Comparison of ENCODE assay signal across 1 cellular context in the genomic region with DNA sequence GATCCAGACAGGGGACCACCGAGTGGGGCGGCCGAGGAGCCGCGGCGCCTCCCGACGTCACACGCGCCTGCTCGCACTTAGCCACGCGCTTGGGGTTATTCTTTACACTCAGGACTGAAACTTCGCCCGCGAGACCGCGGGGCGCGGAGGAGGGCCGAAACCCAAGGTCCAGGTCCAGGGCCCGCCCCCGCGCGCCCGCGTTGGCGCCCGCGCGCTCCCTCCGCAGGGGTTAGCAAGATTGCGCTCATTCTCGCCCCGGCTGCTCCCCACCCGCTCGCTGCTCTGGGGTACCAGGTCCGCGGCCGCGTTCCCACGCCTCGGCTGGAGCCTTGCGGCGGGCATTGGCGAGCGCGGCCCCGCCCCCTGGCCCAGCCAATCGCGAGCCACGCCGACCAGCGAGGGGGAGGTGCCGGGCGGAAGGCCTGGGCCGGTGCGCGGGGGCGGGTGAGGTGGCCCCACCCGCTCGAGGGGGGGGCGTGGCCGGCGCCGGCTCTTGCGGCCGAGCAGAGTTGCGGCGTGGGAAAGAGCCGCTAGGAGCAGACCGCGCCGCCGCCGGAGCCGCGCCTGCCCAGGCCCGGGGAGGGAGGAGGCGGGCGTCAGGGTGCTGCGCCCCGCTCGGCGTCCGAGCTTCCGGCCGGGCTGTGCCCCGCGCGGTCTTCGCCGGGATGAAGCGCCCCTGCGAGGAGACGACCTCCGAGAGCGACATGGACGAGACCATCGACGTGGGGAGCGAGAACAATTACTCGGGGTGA.
TF ChIP-seq lines count a peak whose summit lies in the region.

A gene (plus strand): TSS at position 521 of the 752 bp plus-strand sequence. CDS start 145 bp downstream, at position 666.

TF ChIP-seq in HepG2, 621 proteins besides CTCF, POLR2A, EP300 and RAD21 (continued from another document and continues in another):
- TF ChIP-seq, protein P1, sequence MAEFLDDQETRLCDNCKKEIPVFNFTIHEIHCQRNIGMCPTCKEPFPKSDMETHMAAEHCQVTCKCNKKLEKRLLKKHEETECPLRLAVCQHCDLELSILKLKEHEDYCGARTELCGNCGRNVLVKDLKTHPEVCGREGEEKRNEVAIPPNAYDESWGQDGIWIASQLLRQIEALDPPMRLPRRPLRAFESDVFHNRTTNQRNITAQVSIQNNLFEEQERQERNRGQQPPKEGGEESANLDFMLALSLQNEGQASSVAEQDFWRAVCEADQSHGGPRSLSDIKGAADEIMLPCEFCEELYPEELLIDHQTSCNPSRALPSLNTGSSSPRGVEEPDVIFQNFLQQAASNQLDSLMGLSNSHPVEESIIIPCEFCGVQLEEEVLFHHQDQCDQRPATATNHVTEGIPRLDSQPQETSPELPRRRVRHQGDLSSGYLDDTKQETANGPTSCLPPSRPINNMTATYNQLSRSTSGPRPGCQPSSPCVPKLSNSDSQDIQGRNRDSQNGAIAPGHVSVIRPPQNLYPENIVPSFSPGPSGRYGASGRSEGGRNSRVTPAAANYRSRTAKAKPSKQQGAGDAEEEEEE (CRISPR knock-in tag; IDR thresholded peaks at IDR 0.05; ENCODE audit: borderline replicate concordance), result 0 out of 2 replicates have a peak, but pooled peaks have one; percentile 38
- peak; percentile 70 for TF ChIP-seq NFYB (CRISPR knock-in tag; IDR thresholded peaks at IDR 0.05)
- no peak for TF ChIP-seq JARID2 (CRISPR knock-in tag; IDR thresholded peaks at IDR 0.05; ENCODE audit: insufficient replicate concordance)
- TF ChIP-seq ZFP62 (CRISPR knock-in tag; IDR thresholded peaks at IDR 0.05), result no peak
- TF ChIP-seq DPF2 (CRISPR knock-in tag; IDR thresholded peaks at IDR 0.05; ENCODE audit: borderline replicate concordance, low read depth), result no peak
- no peak for TF ChIP-seq EHMT2 (IDR thresholded peaks at IDR 0.05; ENCODE audit: borderline replicate concordance, low read depth, low read length)
- TF ChIP-seq, protein P2, sequence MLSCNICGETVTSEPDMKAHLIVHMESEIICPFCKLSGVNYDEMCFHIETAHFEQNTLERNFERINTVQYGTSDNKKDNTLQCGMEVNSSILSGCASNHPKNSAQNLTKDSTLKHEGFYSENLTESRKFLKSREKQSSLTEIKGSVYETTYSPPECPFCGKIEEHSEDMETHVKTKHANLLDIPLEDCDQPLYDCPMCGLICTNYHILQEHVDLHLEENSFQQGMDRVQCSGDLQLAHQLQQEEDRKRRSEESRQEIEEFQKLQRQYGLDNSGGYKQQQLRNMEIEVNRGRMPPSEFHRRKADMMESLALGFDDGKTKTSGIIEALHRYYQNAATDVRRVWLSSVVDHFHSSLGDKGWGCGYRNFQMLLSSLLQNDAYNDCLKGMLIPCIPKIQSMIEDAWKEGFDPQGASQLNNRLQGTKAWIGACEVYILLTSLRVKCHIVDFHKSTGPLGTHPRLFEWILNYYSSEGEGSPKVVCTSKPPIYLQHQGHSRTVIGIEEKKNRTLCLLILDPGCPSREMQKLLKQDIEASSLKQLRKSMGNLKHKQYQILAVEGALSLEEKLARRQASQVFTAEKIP (CRISPR knock-in tag; IDR thresholded peaks at IDR 0.05; ENCODE audit: borderline replicate concordance), result no peak
- TF ChIP-seq TCF7 (IDR thresholded peaks at IDR 0.05; ENCODE audit: low read depth), result no peak
- no peak; the same call in 1 of the 2 replicates for TF ChIP-seq GATAD1 (CRISPR knock-in tag; IDR thresholded peaks at IDR 0.05)
- TF ChIP-seq FOXK2 (IDR thresholded peaks at IDR 0.05), result no peak
- TF ChIP-seq SALL1 (CRISPR knock-in tag; IDR thresholded peaks at IDR 0.05), result peak; percentile 90
- no peak for TF ChIP-seq ZNF839 (CRISPR knock-in tag; IDR thresholded peaks at IDR 0.05; ENCODE audit: borderline replicate concordance)
- TF ChIP-seq, protein P3, sequence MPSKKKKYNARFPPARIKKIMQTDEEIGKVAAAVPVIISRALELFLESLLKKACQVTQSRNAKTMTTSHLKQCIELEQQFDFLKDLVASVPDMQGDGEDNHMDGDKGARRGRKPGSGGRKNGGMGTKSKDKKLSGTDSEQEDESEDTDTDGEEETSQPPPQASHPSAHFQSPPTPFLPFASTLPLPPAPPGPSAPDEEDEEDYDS (CRISPR knock-in tag; IDR thresholded peaks at IDR 0.05), result peak; percentile 48; the same call in 1 of the 2 replicates
- TF ChIP-seq ZNF484 (CRISPR knock-in tag; IDR thresholded peaks at IDR 0.05; ENCODE audit: borderline replicate concordance, low read depth), result no peak
- no peak; the same call in 1 of the 2 replicates for TF ChIP-seq EED (CRISPR knock-in tag; IDR thresholded peaks at IDR 0.05)
- no peak for TF ChIP-seq TBP (CRISPR knock-in tag; IDR thresholded peaks at IDR 0.05)
- TF ChIP-seq HMG20B (CRISPR knock-in tag; conservative IDR thresholded peaks at IDR 0.05), result no peak
- TF ChIP-seq, protein P4, sequence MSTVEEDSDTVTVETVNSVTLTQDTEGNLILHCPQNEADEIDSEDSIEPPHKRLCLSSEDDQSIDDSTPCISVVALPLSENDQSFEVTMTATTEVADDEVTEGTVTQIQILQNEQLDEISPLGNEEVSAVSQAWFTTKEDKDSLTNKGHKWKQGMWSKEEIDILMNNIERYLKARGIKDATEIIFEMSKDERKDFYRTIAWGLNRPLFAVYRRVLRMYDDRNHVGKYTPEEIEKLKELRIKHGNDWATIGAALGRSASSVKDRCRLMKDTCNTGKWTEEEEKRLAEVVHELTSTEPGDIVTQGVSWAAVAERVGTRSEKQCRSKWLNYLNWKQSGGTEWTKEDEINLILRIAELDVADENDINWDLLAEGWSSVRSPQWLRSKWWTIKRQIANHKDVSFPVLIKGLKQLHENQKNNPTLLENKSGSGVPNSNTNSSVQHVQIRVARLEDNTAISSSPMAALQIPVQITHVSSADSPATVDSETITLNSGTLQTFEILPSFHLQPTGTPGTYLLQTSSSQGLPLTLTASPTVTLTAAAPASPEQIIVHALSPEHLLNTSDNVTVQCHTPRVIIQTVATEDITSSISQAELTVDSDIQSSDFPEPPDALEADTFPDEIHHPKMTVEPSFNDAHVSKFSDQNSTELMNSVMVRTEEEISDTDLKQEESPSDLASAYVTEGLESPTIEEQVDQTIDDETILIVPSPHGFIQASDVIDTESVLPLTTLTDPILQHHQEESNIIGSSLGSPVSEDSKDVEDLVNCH (CRISPR knock-in tag; IDR thresholded peaks at IDR 0.05), result no peak
- no peak for TF ChIP-seq ZNF615 (CRISPR knock-in tag; IDR thresholded peaks at IDR 0.05; ENCODE audit: borderline replicate concordance)
- TF ChIP-seq MXI1 (IDR thresholded peaks at IDR 0.05; ENCODE audit: borderline replicate concordance, low read depth, low read length), result peak; percentile 80; the same call in 2 of the 3 replicates
- TF ChIP-seq, protein P5, sequence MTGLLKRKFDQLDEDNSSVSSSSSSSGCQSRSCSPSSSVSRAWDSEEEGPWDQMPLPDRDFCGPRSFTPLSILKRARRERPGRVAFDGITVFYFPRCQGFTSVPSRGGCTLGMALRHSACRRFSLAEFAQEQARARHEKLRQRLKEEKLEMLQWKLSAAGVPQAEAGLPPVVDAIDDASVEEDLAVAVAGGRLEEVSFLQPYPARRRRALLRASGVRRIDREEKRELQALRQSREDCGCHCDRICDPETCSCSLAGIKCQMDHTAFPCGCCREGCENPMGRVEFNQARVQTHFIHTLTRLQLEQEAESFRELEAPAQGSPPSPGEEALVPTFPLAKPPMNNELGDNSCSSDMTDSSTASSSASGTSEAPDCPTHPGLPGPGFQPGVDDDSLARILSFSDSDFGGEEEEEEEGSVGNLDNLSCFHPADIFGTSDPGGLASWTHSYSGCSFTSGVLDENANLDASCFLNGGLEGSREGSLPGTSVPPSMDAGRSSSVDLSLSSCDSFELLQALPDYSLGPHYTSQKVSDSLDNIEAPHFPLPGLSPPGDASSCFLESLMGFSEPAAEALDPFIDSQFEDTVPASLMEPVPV (CRISPR knock-in tag; IDR thresholded peaks at IDR 0.05), result no peak
- TF ChIP-seq, protein P6, sequence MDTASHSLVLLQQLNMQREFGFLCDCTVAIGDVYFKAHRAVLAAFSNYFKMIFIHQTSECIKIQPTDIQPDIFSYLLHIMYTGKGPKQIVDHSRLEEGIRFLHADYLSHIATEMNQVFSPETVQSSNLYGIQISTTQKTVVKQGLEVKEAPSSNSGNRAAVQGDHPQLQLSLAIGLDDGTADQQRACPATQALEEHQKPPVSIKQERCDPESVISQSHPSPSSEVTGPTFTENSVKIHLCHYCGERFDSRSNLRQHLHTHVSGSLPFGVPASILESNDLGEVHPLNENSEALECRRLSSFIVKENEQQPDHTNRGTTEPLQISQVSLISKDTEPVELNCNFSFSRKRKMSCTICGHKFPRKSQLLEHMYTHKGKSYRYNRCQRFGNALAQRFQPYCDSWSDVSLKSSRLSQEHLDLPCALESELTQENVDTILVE (CRISPR knock-in tag; IDR thresholded peaks at IDR 0.05), result no peak
- TF ChIP-seq ZNF431 (CRISPR knock-in tag; IDR thresholded peaks at IDR 0.05; ENCODE audit: borderline replicate concordance, low read depth), result peak; percentile 55; the same call in 1 of the 2 replicates
- no peak for TF ChIP-seq AHR (CRISPR knock-in tag; IDR thresholded peaks at IDR 0.05)
- TF ChIP-seq, protein P7, sequence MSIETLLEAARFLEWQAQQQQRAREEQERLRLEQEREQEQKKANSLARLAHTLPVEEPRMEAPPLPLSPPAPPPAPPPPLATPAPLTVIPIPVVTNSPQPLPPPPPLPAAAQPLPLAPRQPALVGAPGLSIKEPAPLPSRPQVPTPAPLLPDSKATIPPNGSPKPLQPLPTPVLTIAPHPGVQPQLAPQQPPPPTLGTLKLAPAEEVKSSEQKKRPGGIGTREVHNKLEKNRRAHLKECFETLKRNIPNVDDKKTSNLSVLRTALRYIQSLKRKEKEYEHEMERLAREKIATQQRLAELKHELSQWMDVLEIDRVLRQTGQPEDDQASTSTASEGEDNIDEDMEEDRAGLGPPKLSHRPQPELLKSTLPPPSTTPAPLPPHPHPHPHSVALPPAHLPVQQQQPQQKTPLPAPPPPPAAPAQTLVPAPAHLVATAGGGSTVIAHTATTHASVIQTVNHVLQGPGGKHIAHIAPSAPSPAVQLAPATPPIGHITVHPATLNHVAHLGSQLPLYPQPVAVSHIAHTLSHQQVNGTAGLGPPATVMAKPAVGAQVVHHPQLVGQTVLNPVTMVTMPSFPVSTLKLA (IDR thresholded peaks at IDR 0.05), result no peak
- peak; percentile 53 for TF ChIP-seq ZFY (CRISPR knock-in tag; IDR thresholded peaks at IDR 0.05)
- no peak for TF ChIP-seq NFIC (IDR thresholded peaks at IDR 0.05; ENCODE audit: low read length)
- TF ChIP-seq ZBTB3 (CRISPR knock-in tag; IDR thresholded peaks at IDR 0.05; ENCODE audit: borderline replicate concordance, low read depth), result 0 out of 2 replicates have a peak, but pooled peaks have one; percentile 53
- TF ChIP-seq SP4 (CRISPR knock-in tag; IDR thresholded peaks at IDR 0.05), result peak; percentile 91
- TF ChIP-seq PTBP1 (IDR thresholded peaks at IDR 0.05; ENCODE audit: low read depth, low read length, poor library complexity, severe bottlenecking), result peak; percentile 86
- TF ChIP-seq, protein P8, sequence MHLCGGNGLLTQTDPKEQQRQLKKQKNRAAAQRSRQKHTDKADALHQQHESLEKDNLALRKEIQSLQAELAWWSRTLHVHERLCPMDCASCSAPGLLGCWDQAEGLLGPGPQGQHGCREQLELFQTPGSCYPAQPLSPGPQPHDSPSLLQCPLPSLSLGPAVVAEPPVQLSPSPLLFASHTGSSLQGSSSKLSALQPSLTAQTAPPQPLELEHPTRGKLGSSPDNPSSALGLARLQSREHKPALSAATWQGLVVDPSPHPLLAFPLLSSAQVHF (CRISPR knock-in tag; IDR thresholded peaks at IDR 0.05), result peak; percentile 39; the same call in 1 of the 2 replicates
- no peak for TF ChIP-seq MAFG (CRISPR knock-in tag; IDR thresholded peaks at IDR 0.05)
- TF ChIP-seq, protein P9, sequence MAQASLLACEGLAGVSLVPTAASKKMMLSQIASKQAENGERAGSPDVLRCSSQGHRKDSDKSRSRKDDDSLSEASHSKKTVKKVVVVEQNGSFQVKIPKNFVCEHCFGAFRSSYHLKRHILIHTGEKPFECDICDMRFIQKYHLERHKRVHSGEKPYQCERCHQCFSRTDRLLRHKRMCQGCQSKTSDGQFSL (CRISPR knock-in tag; IDR thresholded peaks at IDR 0.05), result peak; percentile 93
- peak; percentile 35; the same call in 1 of the 2 replicates for TF ChIP-seq ZNF556 (CRISPR knock-in tag; IDR thresholded peaks at IDR 0.05; ENCODE audit: borderline replicate concordance)
- TF ChIP-seq ZSCAN21 (CRISPR knock-in tag; IDR thresholded peaks at IDR 0.05; ENCODE audit: borderline replicate concordance), result peak; percentile 62
- no peak for TF ChIP-seq FOXM1 (CRISPR knock-in tag; IDR thresholded peaks at IDR 0.05)
- no peak for TF ChIP-seq SMAD1 (CRISPR knock-in tag; IDR thresholded peaks at IDR 0.05; ENCODE audit: borderline replicate concordance, low read depth)
- TF ChIP-seq TEAD2 (CRISPR knock-in tag; IDR thresholded peaks at IDR 0.05), result no peak
- no peak for TF ChIP-seq ZKSCAN1 (IDR thresholded peaks at IDR 0.05; ENCODE audit: low read length)
- no peak for TF ChIP-seq SCMH1 (CRISPR knock-in tag; IDR thresholded peaks at IDR 0.05; ENCODE audit: borderline replicate concordance)
- no peak for TF ChIP-seq FOXA3 (CRISPR knock-in tag; IDR thresholded peaks at IDR 0.05)
- TF ChIP-seq, protein P10, sequence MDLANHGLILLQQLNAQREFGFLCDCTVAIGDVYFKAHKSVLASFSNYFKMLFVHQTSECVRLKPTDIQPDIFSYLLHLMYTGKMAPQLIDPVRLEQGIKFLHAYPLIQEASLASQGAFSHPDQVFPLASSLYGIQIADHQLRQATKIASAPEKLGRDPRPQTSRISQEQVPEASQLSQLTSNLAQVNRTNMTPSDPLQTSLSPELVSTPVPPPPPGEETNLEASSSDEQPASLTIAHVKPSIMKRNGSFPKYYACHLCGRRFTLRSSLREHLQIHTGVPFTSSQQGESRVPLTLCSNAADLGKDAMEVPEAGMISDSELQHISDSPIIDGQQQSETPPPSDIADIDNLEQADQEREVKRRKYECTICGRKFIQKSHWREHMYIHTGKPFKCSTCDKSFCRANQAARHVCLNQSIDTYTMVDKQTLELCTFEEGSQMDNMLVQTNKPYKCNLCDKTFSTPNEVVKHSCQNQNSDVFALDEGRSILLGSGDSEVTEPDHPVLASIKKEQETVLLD (CRISPR knock-in tag; IDR thresholded peaks at IDR 0.05; ENCODE audit: low read depth), result no peak; the same call in 1 of the 2 replicates
- TF ChIP-seq LCORL (IDR thresholded peaks at IDR 0.05), result no peak
- 0 out of 2 replicates have a peak, but pooled peaks have one; percentile 11 for TF ChIP-seq LCORL (CRISPR knock-in tag; IDR thresholded peaks at IDR 0.05)
- TF ChIP-seq, protein P11, sequence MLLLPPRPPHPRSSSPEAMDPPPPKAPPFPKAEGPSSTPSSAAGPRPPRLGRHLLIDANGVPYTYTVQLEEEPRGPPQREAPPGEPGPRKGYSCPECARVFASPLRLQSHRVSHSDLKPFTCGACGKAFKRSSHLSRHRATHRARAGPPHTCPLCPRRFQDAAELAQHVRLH (CRISPR knock-in tag; IDR thresholded peaks at IDR 0.05; ENCODE audit: borderline replicate concordance, low read depth), result 0 out of 2 replicates have a peak, but pooled peaks have one; percentile 23
